In the genomic region with DNA sequence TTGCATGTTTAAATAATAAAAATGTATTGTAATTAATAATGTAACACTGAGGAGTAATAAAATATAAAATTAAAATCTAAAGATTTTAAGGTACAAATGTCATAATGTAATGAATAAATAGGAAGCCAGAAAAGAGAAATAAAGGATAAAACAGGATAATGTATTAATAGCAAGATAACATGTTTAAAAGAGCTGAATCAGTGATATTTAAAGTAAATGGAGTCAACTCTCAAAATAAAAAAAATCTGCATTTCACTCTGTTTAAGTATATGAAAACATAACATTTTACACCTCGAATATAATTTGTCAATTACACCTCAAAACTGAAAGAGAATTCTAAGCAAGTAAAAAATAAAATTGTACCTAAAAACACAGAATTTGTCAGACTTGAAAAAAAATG, we compare ENCODE assay signal across 21 cellular contexts. TPM values are rescaled to one million over a fixed set of nuclear protein-coding genes. Genes with fewer than 3 reads are reported as not detected.
DNase-seq lines count a peak whose midpoint lies in the region; ATAC-seq, FAIRE-seq and TF ChIP-seq lines count a peak whose summit lies in the region.
"Had no signal": no experiment of that assay in that cellular context is flagged by ENCODE, and none has a peak within 500 bp of the region (broad histone marks: within the 10 kb centered on the region; RNA-seq: fewer than 3 reads in every experiment).

No MANE protein-coding gene starts in this region.

- no peak overlapping the region for H3K27ac ChIP-seq in A549
- no peak overlapping the region for H3K27ac ChIP-seq in K562 (ENCODE audit: extremely low read depth, low read depth, low read length)
- H3K27ac ChIP-seq: BLaER1 had no signal

- no peaks in the 10 kb centered on the region for H4K20me1 ChIP-seq in K562 (replicated peaks; ENCODE audit: control insufficient read depth, insufficient read depth, low read length)
- H4K20me1 ChIP-seq: BLaER1 had no signal

- H3K4me1 ChIP-seq in A549 = no peaks in the 10 kb centered on the region
- no peaks in the 10 kb centered on the region for H3K4me1 ChIP-seq in K562 (replicated peaks in 1 of 2; ENCODE audit: control insufficient read depth in 2 of 2, insufficient read depth in 2 of 2, low read length in 2 of 2)
- no peaks in the 10 kb centered on the region for H3K4me1 ChIP-seq in mucosa of descending colon (ENCODE audit: low read depth)
- H3K4me1 ChIP-seq: BE2C, BLaER1, Caco-2 had no signal

- CTCF ChIA-PET in A549 (lab: Yijun Ruan, JAX) = no interaction called here
- CTCF ChIA-PET in K562 (lab: Yijun Ruan, JAX; ENCODE audit: low intra/inter-chr PET ratio) = no interaction called here

- TF ChIP-seq CTCF in A549 (IDR thresholded peaks at IDR 0.05) (no peak), K562 (IDR thresholded peaks at IDR 0.05 in 2 of 3, conservative IDR thresholded peaks at IDR 0.05 in 1 of 3; ENCODE audit: insufficient read depth in 2 of 3, low read depth in 1 of 3, low read length in 3 of 3) (no peak), mucosa of descending colon (IDR thresholded peaks at IDR 0.05) (no peak)

- ATAC-seq in A549 (no peak), K562 (no peak), mucosa of descending colon (no peak)

- H3K4me2 ChIP-seq in A549 (no peak overlapping the region), K562 (ENCODE audit: insufficient read depth, low read length) (no peak overlapping the region)
- H3K4me2 ChIP-seq: BLaER1 had no signal

- no peaks in the 10 kb centered on the region for H3K9me3 ChIP-seq in A549
- H3K9me3 ChIP-seq in K562 (replicated peaks; ENCODE audit: control insufficient read depth, insufficient read depth, low read depth, low read length) = no peaks in the 10 kb centered on the region
- H3K9me3 ChIP-seq in mucosa of descending colon = no peaks in the 10 kb centered on the region
- H3K9me3 ChIP-seq: BE2C, BLaER1, Caco-2 had no signal

- TF ChIP-seq POLR2A in A549 (IDR thresholded peaks at IDR 0.05; ENCODE audit: low read length) = no peak
- TF ChIP-seq POLR2A in K562 (conservative IDR thresholded peaks at IDR 0.05) = no peak

- H2AFZ ChIP-seq in K562 (ENCODE audit: low read depth, low read length) = no peak overlapping the region

- H3K79me2 ChIP-seq in K562 (ENCODE audit: control insufficient read depth, insufficient read depth, low read length) = no peaks in the 10 kb centered on the region

- intact Hi-C loops in K562 (cut with micrococcal nuclease) (no loop called here), mucosa of descending colon (cut with DNase I, micrococcal nuclease) (no loop called here)

- DNase-seq in A549 (ENCODE audit: low read depth in 1 of 2, low spot score in 1 of 2) (no peak), K562 (ENCODE audit: extremely low read depth in 1 of 4, low spot score in 3 of 4) (no peak), NCI-H345 treated with DMSO at 0.1 percent for 48 hours (lab: John Stamatoyannopoulos, UW; ENCODE audit: unreplicated experiment) (no peak), mucosa of descending colon (no peak), COLO668 (lab: John Stamatoyannopoulos, UW; ENCODE audit: unreplicated experiment) (no peak)
- DNase-seq: 8988T; ACHN; BE2C; C1 segment of cervical spinal cord; Caco-2; Calu3; CD4-positive, alpha-beta memory T cell; CD4-positive, CD25-positive, alpha-beta regulatory T cell; CD8-positive, alpha-beta memory T cell; DMS79 treated with DMSO at 0.1 percent for 48 hours; GDM1 had no signal

- H3K4me3 ChIP-seq in A549 (no peak overlapping the region), K562 (no peak overlapping the region), mucosa of descending colon (no peak overlapping the region)
- H3K4me3 ChIP-seq: BLaER1 had no signal

- TF ChIP-seq RAD21 in A549 (conservative IDR thresholded peaks at IDR 0.05 in 1 of 2, IDR thresholded peaks at IDR 0.05 in 1 of 2) = no peak
- no peak for TF ChIP-seq RAD21 in K562 (CRISPR knock-in tag; conservative IDR thresholded peaks at IDR 0.05 in 1 of 2, IDR thresholded peaks at IDR 0.05 in 1 of 2)

- H3K36me3 ChIP-seq in K562 (ENCODE audit: control insufficient read depth, insufficient read depth, low read length) (no peaks in the 10 kb centered on the region), mucosa of descending colon (ENCODE audit: low read depth) (no peaks in the 10 kb centered on the region)
- H3K36me3 ChIP-seq: BE2C, BLaER1 had no signal

- no TSS peak for BruUV-seq in K562 (replicated peaks; lab: Mats Ljungman, UMichigan)

- FAIRE-seq in A549 (lab: Jason Lieb, UNC) = no peak
- FAIRE-seq in K562 (lab: Jason Lieb, UNC) = no peak
- FAIRE-seq: GM12891 had no signal

- H3K27me3 ChIP-seq in K562 (ENCODE audit: control insufficient read depth in 2 of 2, insufficient read depth in 2 of 2, low read length in 2 of 2) = no peaks in the 10 kb centered on the region
- H3K27me3 ChIP-seq: BE2C, BLaER1 had no signal

- in situ Hi-C loops in K562 (cut with MboI) = no loop called here

- WGBS in A549 (ENCODE audit: missing lambda C conversion rate) = 2% methylated on average over 1 of the region's 1 CpG
- 0% methylated on average over 1 of the region's 1 CpG for WGBS in K562 (ENCODE audit: insufficient coverage, low coverage, missing lambda C conversion rate)

- H3K9me1 ChIP-seq in K562 (ENCODE audit: control insufficient read depth, insufficient read depth, low read length) = no peaks in the 10 kb centered on the region

- no peak overlapping the region for H3K9ac ChIP-seq in K562 (ENCODE audit: insufficient read depth in 1 of 2, low read depth in 2 of 2, low read length in 2 of 2)
- H3K9ac ChIP-seq: BLaER1 had no signal

- POLR2A ChIA-PET in A549 (lab: Yijun Ruan, JAX) = no interaction called here
- POLR2A ChIA-PET in K562 (lab: Yijun Ruan, JAX) = no interaction called here

- TF ChIP-seq EP300 in A549 (IDR thresholded peaks at IDR 0.05) = no peak
- TF ChIP-seq EP300 in K562 (IDR thresholded peaks at IDR 0.05; ENCODE audit: low read length) = no peak

TF ChIP-seq in A549, 52 proteins besides CTCF, POLR2A, EP300 and RAD21:
- peak; percentile 16 for TF ChIP-seq MAFK (IDR thresholded peaks at IDR 0.05; ENCODE audit: partially characterized antibody)
- no peak for TF ChIP-seq FOSB (CRISPR knock-in tag; IDR thresholded peaks at IDR 0.05)
TF ChIP-seq in A549: peak in this region for 1.

TF ChIP-seq in K562, 482 proteins besides CTCF, POLR2A, EP300 and RAD21:
- TF ChIP-seq C11orf30 (IDR thresholded peaks at IDR 0.05; ENCODE audit: low read depth) (peak; percentile 31; the same call in 1 of the 2 replicates), FOS (IDR thresholded peaks at IDR 0.05; ENCODE audit: extremely low read depth, insufficient read length) (no peak), ZNF316 (IDR thresholded peaks at IDR 0.05) (peak; percentile 77), HDAC8 (tag; IDR thresholded peaks at IDR 0.05) (no peak), MAFF (IDR thresholded peaks at IDR 0.05; ENCODE audit: low read length) (peak; percentile 30; the same call in 1 of the 2 replicates)

RNA-seq across cellular contexts. Expression of gene GRM3, which starts 44.1 kb away (rescaled TPM):
- polyA plus RNA-seq in A549 (2011; rRNA removed) (not detected in 2 replicates), A549 (2017; fragmentation: RNase III; extraction: RNeasy Plus Mini Kit Qiagen cat#74134 plus additional on column Dnase treatment) (not detected in 3 replicates), K562 (2011; rRNA removed) (not detected in 2 replicates), K562 (2014; fragmentation: Illumina TruSeq; extraction: Trizol) (not detected in 2 replicates), K562 (2014; fragmentation: Nextera tagmentation; extraction: Ambion mirVana) (under 1 TPM; 0.03 to 0.08 TPM), K562 (2014; rRNA removed) (0.03 TPM in 1 of 2 replicates, not detected in the other)
- polyA plus RNA-seq in A549 (2012; cell fraction: cytosol; rRNA removed) = not detected in 2 replicates
- not detected in 2 replicates for polyA plus RNA-seq in A549 (2012; cell fraction: nucleus; rRNA removed)
- polyA minus RNA-seq in A549 (2011; rRNA and poly(A)+ RNA removed) = not detected in 2 replicates
- not detected in 2 replicates for total RNA-seq in K562 (2011; cell fraction: chromatin; rRNA removed; ENCODE audit: low replicate concordance)
- total RNA-seq in K562 (2011; cell fraction: nucleolus; rRNA removed) = not detected in 2 replicates
- not detected in 2 replicates for total RNA-seq in K562 (2011; cell fraction: nucleoplasm; rRNA removed)
- total RNA-seq in K562 (2014; rRNA removed) (not detected in 2 replicates), K562 (2014; rRNA removed; fragmentation: Illumina TruSeq; extraction: Trizol) (not detected in 2 replicates), K562 (2015; rRNA removed; fragmentation: Illumina TruSeq; extraction: Trizol) (not detected in 2 replicates), K562 (2021) (not detected in 2 replicates), mucosa of descending colon (not detected)
- polyA plus RNA-seq in K562 (2011; cell fraction: cytosol; rRNA removed) = not detected in 2 replicates
- not detected in 2 replicates for polyA plus RNA-seq in K562 (2011; cell fraction: nucleus; rRNA removed)
- polyA plus RNA-seq in K562 (2012) = 0.05 and 0.06 TPM in 2 replicates
- not detected in 2 replicates for polyA minus RNA-seq in K562 (2011; rRNA and poly(A)+ RNA removed)
- not detected in 2 replicates for polyA minus RNA-seq in K562 (2011; cell fraction: cytosol; rRNA and poly(A)+ RNA removed)
- polyA minus RNA-seq in K562 (2011; cell fraction: nucleus; rRNA and poly(A)+ RNA removed) = not detected in 2 replicates
- total RNA-seq: A673; Caco-2; Calu3; CD4-positive, alpha-beta memory T cell; CD4-positive, CD25-positive, alpha-beta regulatory T cell; CD8-positive, alpha-beta memory T cell had no signal
- polyA plus RNA-seq: AG04450; CD14-positive monocyte; CD4-positive, alpha-beta memory T cell; CD4-positive, CD25-positive, alpha-beta regulatory T cell; CD8-positive, alpha-beta memory T cell had no signal

Comparison
In these comparisons a context has a peak if more than half of its experiments do, and no peak if none do; other contexts are left out.
1. Of the 35 proteins assayed by ChIP-seq in both K562 and A549: peak only in K562: none; only in A549: MAFK; in both: none; in neither: 34.